ENCODE assay signal across 17 cellular contexts in the genomic region with DNA sequence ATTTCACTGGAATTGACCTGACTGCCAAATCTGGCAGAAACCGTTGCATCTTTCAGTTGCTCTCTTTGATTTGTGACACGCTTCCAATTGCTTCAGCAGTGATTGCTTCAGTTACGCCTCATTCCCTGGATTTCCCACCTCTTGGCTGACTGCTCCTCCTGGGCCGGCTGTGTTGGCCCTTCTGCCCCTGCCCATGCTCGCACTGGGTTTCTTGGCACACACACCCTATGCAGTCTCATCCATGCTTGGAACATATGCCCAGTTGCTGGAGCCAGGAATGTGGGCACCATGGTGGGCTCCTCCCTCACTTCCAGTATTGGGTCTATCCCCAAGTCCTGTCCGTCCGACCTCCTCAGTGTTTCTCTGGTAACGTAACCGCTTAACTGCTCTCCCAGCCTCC. TPM values are rescaled to one million over a fixed set of nuclear protein-coding genes. Genes with fewer than 3 reads are reported as not detected.
DNase-seq lines count a peak whose midpoint lies in the region; ATAC-seq and TF ChIP-seq lines count a peak whose summit lies in the region.
"Had no signal": no experiment of that assay in that cellular context is flagged by ENCODE, and none has a peak within 500 bp of the region (broad histone marks: within the 10 kb centered on the region; RNA-seq: fewer than 3 reads in every experiment).

No MANE protein-coding gene starts in this region.

- H3K9me3 Mint-ChIP-seq in T-helper 2 cell treated with Interferon-gamma antibody and Interleukin-4, amounts not matched to agents 5 μg/mL and 100 μg/mL, for 36 hours = peaks cover 5% of the 10 kb centered on the region
- H3K9me3 Mint-ChIP-seq in H9 (peaks cover 3% of the 10 kb centered on the region in 2 experiments; a peak in 2 of 5 replicates), brain (peaks cover 0 to 10% (median 6%) of the 10 kb centered on the region in 5 experiments), nephron (peaks cover 4% of the 10 kb centered on the region)

- no peak overlapping the region for H3T11ph ChIP-seq in H9 (ENCODE audit: low read length)

- H3K4me3 ChIP-seq in mesendoderm (ENCODE audit: low read length) = no peak overlapping the region
- H3K4me3 ChIP-seq: esophagus squamous epithelium, smooth muscle cell had no signal

- no peaks in the 10 kb centered on the region for H3K79me2 ChIP-seq in H9 (ENCODE audit: insufficient read depth, low read length)
- H3K79me2 ChIP-seq in mesendoderm (ENCODE audit: control insufficient read depth, insufficient read depth, low read length) = no peaks in the 10 kb centered on the region

- H2BK20ac ChIP-seq in H9 (ENCODE audit: low read depth, low read length, poor library complexity, severe bottlenecking) = no peak overlapping the region

- H3K9ac ChIP-seq in H9 (ENCODE audit: extremely low read depth, insufficient read length, low read length) (no peak overlapping the region), mesendoderm (ENCODE audit: low read length) (no peak overlapping the region)

- no peak overlapping the region for H2BK5ac ChIP-seq in H9 (ENCODE audit: insufficient read length, low read length)
- H2BK5ac ChIP-seq in mesendoderm (ENCODE audit: low read length) = no peak overlapping the region

- H4K20me1 ChIP-seq in H9 (ENCODE audit: control insufficient read depth, insufficient read depth, insufficient read length) = no peaks in the 10 kb centered on the region

- H3K27me3 Mint-ChIP-seq in T-helper 2 cell treated with Interferon-gamma antibody and Interleukin-4, amounts not matched to agents 5 μg/mL and 100 μg/mL, for 36 hours (ENCODE audit: low read depth) = peaks cover 18% of the 10 kb centered on the region
- H3K27me3 Mint-ChIP-seq in H9 (ENCODE audit: low read depth) = peaks cover 40% of the 10 kb centered on the region
- H3K27me3 Mint-ChIP-seq in brain = peaks cover 16% of the 10 kb centered on the region
- H3K27me3 Mint-ChIP-seq in nephron (ENCODE audit: low read depth) = peaks cover 39% of the 10 kb centered on the region
- H3K27me3 Mint-ChIP-seq: activated CD4-positive, alpha-beta memory T cell treated with anti-CD3 and anti-CD28 coated beads for 36 hours had no signal

- H3K27ac Mint-ChIP-seq in T-helper 2 cell treated with Interferon-gamma antibody and Interleukin-4, amounts not matched to agents 5 μg/mL and 100 μg/mL, for 36 hours = no peak overlapping the region
- H3K27ac Mint-ChIP-seq in H9 = no peak overlapping the region; a peak in 1 of 7 replicates
- H3K27ac Mint-ChIP-seq in brain = peak overlapping the region; percentile 29 to 96 (median 70)
- H3K27ac Mint-ChIP-seq in nephron = peak overlapping the region; percentile 2 to 79 (median 55)
- H3K27ac Mint-ChIP-seq: activated CD4-positive, alpha-beta memory T cell treated with anti-CD3 and anti-CD28 coated beads for 36 hours had no signal

- H3K4ac ChIP-seq in H9 (ENCODE audit: low read depth, low read length) = no peak overlapping the region
- H3K4ac ChIP-seq in mesendoderm (ENCODE audit: low read depth, low read length) = no peak overlapping the region

- no peak overlapping the region for H2AFZ ChIP-seq in H9 (ENCODE audit: low read length)

- H3K36me3 Mint-ChIP-seq in T-helper 2 cell treated with Interferon-gamma antibody and Interleukin-4, amounts not matched to agents 5 μg/mL and 100 μg/mL, for 36 hours (ENCODE audit: low read depth) = peaks cover 7% of the 10 kb centered on the region
- peaks cover under 1 to 8% (median 7%) of the 10 kb centered on the region in 3 experiments; a peak in 4 of 7 replicates for H3K36me3 Mint-ChIP-seq in H9 (ENCODE audit: insufficient read depth in 1 of 3, low read depth in 3 of 3)
- H3K36me3 Mint-ChIP-seq in brain = peaks cover 8% of the 10 kb centered on the region
- H3K36me3 Mint-ChIP-seq in nephron (ENCODE audit: low read depth) = peaks cover 6% of the 10 kb centered on the region

- no peak overlapping the region for H4K5ac ChIP-seq in H9 (ENCODE audit: insufficient read length, low read depth, low read length)
- H4K5ac ChIP-seq in mesendoderm (ENCODE audit: low read length) = no peak overlapping the region

- H3K4me2 ChIP-seq in H9 (ENCODE audit: insufficient read depth, insufficient read length, low read length) (no peak overlapping the region), mesendoderm (ENCODE audit: low read length) (no peak overlapping the region)
- H3K4me2 ChIP-seq: smooth muscle cell had no signal

- no peak overlapping the region for H2BK15ac ChIP-seq in H9 (ENCODE audit: low read depth, low read length)
- H2BK15ac ChIP-seq in mesendoderm (replicated peaks; ENCODE audit: low read depth) = no peak overlapping the region

- no peaks in the 10 kb centered on the region; the same call in 1 of the 2 replicates for H3K27me3 ChIP-seq in H9 (ENCODE audit: insufficient read depth, low read length)
- no peaks in the 10 kb centered on the region for H3K27me3 ChIP-seq in mesendoderm (ENCODE audit: insufficient read depth, low read length, poor library complexity)
- H3K27me3 ChIP-seq: esophagus squamous epithelium had no signal

- no peak overlapping the region for H4K91ac ChIP-seq in H9 (ENCODE audit: insufficient read length, low read depth, low read length)

- H3K4me1 ChIP-seq in H9 (ENCODE audit: insufficient read depth, low read length) (no peaks in the 10 kb centered on the region), mesendoderm (ENCODE audit: control insufficient read depth, low read depth, low read length) (no peaks in the 10 kb centered on the region)

- H3K4me3 Mint-ChIP-seq in T-helper 2 cell treated with Interferon-gamma antibody and Interleukin-4, amounts not matched to agents 5 μg/mL and 100 μg/mL, for 36 hours = peak overlapping the region; percentile 18
- H3K4me3 Mint-ChIP-seq in H9 (peak overlapping the region; percentile 43 to 53), brain (peak overlapping the region; percentile 90 to 96 (median 92)), nephron (peak overlapping the region; percentile 71 to 94 (median 90))

- DNase-seq in T-helper 2 cell treated with Interferon-gamma antibody and Interleukin-4, amounts not matched to agents 5 μg/mL and 100 μg/mL, for 36 hours (ENCODE audit: low spot score) = no peak
- no peak for DNase-seq in T-helper 2 cell
- no peak for DNase-seq in H9
- DNase-seq in mesendoderm = no peak
- DNase-seq: activated CD4-positive, alpha-beta memory T cell treated with anti-CD3 and anti-CD28 coated beads for 36 hours; esophagus squamous epithelium; hippocampal formation; KBM-7; NCI-H526 treated with DMSO at 0.1 percent for 48 hours; nucleus accumbens had no signal

- H3K18ac ChIP-seq in H9 (ENCODE audit: insufficient read length, low read depth, low read length) = no peak overlapping the region
- H3K18ac ChIP-seq in mesendoderm (ENCODE audit: low read length) = no peak overlapping the region

- peaks cover 6% of the 10 kb centered on the region for H3K4me1 Mint-ChIP-seq in T-helper 2 cell treated with Interferon-gamma antibody and Interleukin-4, amounts not matched to agents 5 μg/mL and 100 μg/mL, for 36 hours (ENCODE audit: low read depth)
- H3K4me1 Mint-ChIP-seq in H9 (peaks cover 3 to 9% of the 10 kb centered on the region in 2 experiments; a peak in 3 of 4 replicates), brain (peaks cover 52% of the 10 kb centered on the region), nephron (peaks cover 5% of the 10 kb centered on the region)

- H3K27ac ChIP-seq in H9 (ENCODE audit: insufficient read length, low read depth, low read length) (no peak overlapping the region), mesendoderm (ENCODE audit: low read depth, low read length) (no peak overlapping the region)

- H4K8ac ChIP-seq in H9 (replicated peaks; ENCODE audit: insufficient read length, low read depth, low read length) = no peak overlapping the region
- no peak overlapping the region for H4K8ac ChIP-seq in mesendoderm (ENCODE audit: low read depth, low read length)

- no peak for ATAC-seq in HG03354 (IDR thresholded peaks at IDR 0.05; ENCODE audit: poor library complexity, severe bottlenecking, unreplicated experiment)
- no peak for ATAC-seq in HG02970 (IDR thresholded peaks at IDR 0.05; ENCODE audit: low FRiP score, unreplicated experiment)

- no peaks in the 10 kb centered on the region for H3K79me1 ChIP-seq in H9 (ENCODE audit: insufficient read depth, low read depth, low read length, poor library complexity, severe bottlenecking)
- peaks cover 2% of the 10 kb centered on the region for H3K79me1 ChIP-seq in mesendoderm (ENCODE audit: low read length)

- H3K36me3 ChIP-seq in mesendoderm (ENCODE audit: control insufficient read depth, insufficient read depth, low read length) = no peaks in the 10 kb centered on the region
- H3K36me3 ChIP-seq: esophagus squamous epithelium had no signal

- H2BK12ac ChIP-seq in H9 (ENCODE audit: insufficient read length, low read depth, low read length) = no peak overlapping the region

- no peak overlapping the region for H2BK120ac ChIP-seq in H9 (ENCODE audit: low read depth, low read length, poor library complexity, severe bottlenecking)
- no peak overlapping the region for H2BK120ac ChIP-seq in mesendoderm (ENCODE audit: low read depth, low read length)

- H3K23ac ChIP-seq in H9 (ENCODE audit: insufficient read length, low read depth, low read length) = no peak overlapping the region
- H3K23ac ChIP-seq in mesendoderm (ENCODE audit: low read length) = no peak overlapping the region

- peaks cover 6% of the 10 kb centered on the region for H3K23me2 ChIP-seq in H9 (ENCODE audit: insufficient read length, low read depth, low read length, poor library complexity, severe bottlenecking)

- H3K9me3 ChIP-seq in H9 (ENCODE audit: control insufficient read depth, low read depth, low read length) = no peaks in the 10 kb centered on the region
- H3K9me3 ChIP-seq: esophagus squamous epithelium had no signal

- H3K14ac ChIP-seq in H9 (ENCODE audit: insufficient read depth, low read length) = no peak overlapping the region

- no CpG with 5 or more reads among the region's 9 CpGs for WGBS in H9 (ENCODE audit: extremely low coverage, insufficient read length, low lambda C conversion rate)
- no CpG with 5 or more reads among the region's 9 CpGs for WGBS in mesendoderm (ENCODE audit: extremely low coverage, insufficient coverage, low lambda C conversion rate)

- H2AK5ac ChIP-seq in H9 (ENCODE audit: insufficient read length, low read length) (no peak overlapping the region), mesendoderm (ENCODE audit: low read length) (no peak overlapping the region)

- TF ChIP-seq CTCF in H9 (conservative IDR thresholded peaks at IDR 0.05) (no peak), brain (conservative IDR thresholded peaks at IDR 0.05) (no peak), nephron (IDR thresholded peaks at IDR 0.05; ENCODE audit: unreplicated experiment in 3 of 3) (no peak)

- H3K56ac ChIP-seq in H9 (ENCODE audit: insufficient read length, low read depth, low read length) (no peak overlapping the region), mesendoderm (ENCODE audit: low read length) (no peak overlapping the region)

RNA-seq across cellular contexts. Expression of gene ZBTB21, which starts 2.2 kb away (rescaled TPM):
- total RNA-seq in H9 (2021) = 17.4 and 18.1 TPM in 2 replicates
- polyA plus RNA-seq in brain (ENCODE audit: insufficient read depth, low read depth, low replicate concordance) = 8.6 TPM
- polyA plus RNA-seq in mesendoderm (2013, experiment 1 of 2) = 5.3 TPM
- polyA plus RNA-seq in mesendoderm (2013, experiment 2 of 2) = 5.8 TPM

RNA-seq across cellular contexts. Expression of gene C2CD2, which starts 58.5 kb away (rescaled TPM):
- total RNA-seq in H9 (2021) = 11.5 and 14.6 TPM in 2 replicates
- polyA plus RNA-seq in brain (ENCODE audit: insufficient read depth, low read depth, low replicate concordance) = 6.0 TPM
- 3.0 TPM for polyA plus RNA-seq in mesendoderm (2013, experiment 1 of 2)
- 3.0 TPM for polyA plus RNA-seq in mesendoderm (2013, experiment 2 of 2)

RNA-seq across cellular contexts. Expression of gene UMODL1, which starts 58.8 kb away (rescaled TPM):
- not detected in 2 replicates for total RNA-seq in H9 (2021)
- 3.3 TPM for polyA plus RNA-seq in brain (ENCODE audit: insufficient read depth, low read depth, low replicate concordance)
- polyA plus RNA-seq in mesendoderm (2013, experiment 1 of 2) = 0.07 TPM
- polyA plus RNA-seq in mesendoderm (2013, experiment 2 of 2) = 0.07 TPM
- total RNA-seq: A673; activated CD4-positive, alpha-beta memory T cell treated with anti-CD3 and anti-CD28 coated beads for 36 hours; esophagus squamous epithelium; smooth muscle cell had no signal
- polyA plus RNA-seq: adipose tissue had no signal

Comparison
In these comparisons a context has a peak if more than half of its experiments do, and no peak if none do; other contexts are left out.
1. H3K27ac Mint-ChIP-seq: peak in brain (5 of 5) and nephron (3 of 3); none in T-helper 2 cell treated with Interferon-gamma antibody and Interleukin-4, amounts not matched to agents 5 μg/mL and 100 μg/mL, for 36 hours (single experiment) and H9 (0 of 3).
2. H3K4me3 Mint-ChIP-seq: peak in every context shown above with its lines; median percentile 92 in brain; 90 in nephron; 48 in H9; 18 in T-helper 2 cell treated with Interferon-gamma antibody and Interleukin-4, amounts not matched to agents 5 μg/mL and 100 μg/mL, for 36 hours.